In genomic region chr7:41777894-41778596, GRCh38 we compare ENCODE assay signal across 19 cellular contexts.
DNase-seq lines count a peak whose midpoint lies in the region; ATAC-seq, FAIRE-seq and TF ChIP-seq lines count a peak whose summit lies in the region.
"Had no signal": no experiment of that assay in that cellular context is flagged by ENCODE, and none has a peak within 500 bp of the region (broad histone marks: within the 10 kb centered on the region; RNA-seq: fewer than 3 reads in every experiment).

No MANE protein-coding gene starts in this region.

- H3K4me3 ChIP-seq in NB4 (ENCODE audit: low read depth, low read length) = no peak overlapping the region
- H3K4me3 ChIP-seq: neural progenitor cell had no signal

- no peak for DNase-seq in GM12891 (ENCODE audit: insufficient read length, low spot score)
- peak; percentile 96 for DNase-seq in NB4 (ENCODE audit: low read depth)
- peak; percentile 96 for DNase-seq in amniotic epithelial cell (ENCODE audit: low read depth)
- peak; percentile 60 for DNase-seq in pons (ENCODE audit: low spot score)
- DNase-seq in GM10266 (ENCODE audit: extremely low spot score) = no peak
- DNase-seq: activated CD4-positive, alpha-beta T cell treated with anti-CD3 and anti-CD28 coated beads, Interleukin-2, amount 50 U/mL, for 4 hours; activated naive CD4-positive, alpha-beta T cell treated with anti-CD3 and anti-CD28 coated beads, Interleukin-2, amount 10 ng/mL, durations not matched to agents 7 days and 5 days; activated T-cell treated with anti-CD3 and anti-CD28 coated beads, Interleukin-2, amount 50 U/mL, for 1 hour; erythroblast; GF-D8; HFFc6; NCI-H146; NCI-H345; retina; SK-N-SH had no signal

- TF ChIP-seq POLR2A in GM12891 (IDR thresholded peaks at IDR 0.05; ENCODE audit: low read depth, low read length) (no peak), NB4 (IDR thresholded peaks at IDR 0.05; ENCODE audit: extremely low read depth, insufficient read length) (no peak)

- ATAC-seq in GM18909 (IDR thresholded peaks at IDR 0.05; ENCODE audit: poor library complexity, unreplicated experiment) (no peak), HG02763 (IDR thresholded peaks at IDR 0.05; ENCODE audit: unreplicated experiment) (no peak)

- FAIRE-seq in GM12891 (lab: Jason Lieb, UNC) = no peak
- FAIRE-seq: islet of Langerhans had no signal

- TF ChIP-seq CTCF in NB4 (IDR thresholded peaks at IDR 0.05; ENCODE audit: low read depth, low read length) = no peak
- no peak for TF ChIP-seq CTCF in GM10266 (IDR thresholded peaks at IDR 0.05; ENCODE audit: control insufficient read depth, insufficient read depth, low read depth, missing control alignments)

TF ChIP-seq in GM12891, 5 proteins besides CTCF, POLR2A, EP300 and RAD21:
- TF ChIP-seq POLR2AphosphoS5 (IDR thresholded peaks at IDR 0.05; ENCODE audit: low read depth, low read length) (no peak), SPI1 (IDR thresholded peaks at IDR 0.05; ENCODE audit: low read depth, low read length) (peak; percentile 14; the same call in 1 of the 2 replicates), PAX5 (IDR thresholded peaks at IDR 0.05; ENCODE audit: insufficient read depth, low read length, severe bottlenecking) (no peak), POU2F2 (IDR thresholded peaks at IDR 0.05; ENCODE audit: low read depth, low read length) (no peak), TAF1 (IDR thresholded peaks at IDR 0.05; ENCODE audit: low read depth, low read length) (no peak)

Comparison
In these comparisons a context has a peak if more than half of its experiments do, and no peak if none do; other contexts are left out.
1. DNase-seq: peak in NB4 (single experiment), amniotic epithelial cell (single experiment) and pons (single experiment); none in GM12891 (single experiment) and GM10266 (single experiment).